Comparison of ENCODE assay signal across 9 cellular contexts in the genomic region with DNA sequence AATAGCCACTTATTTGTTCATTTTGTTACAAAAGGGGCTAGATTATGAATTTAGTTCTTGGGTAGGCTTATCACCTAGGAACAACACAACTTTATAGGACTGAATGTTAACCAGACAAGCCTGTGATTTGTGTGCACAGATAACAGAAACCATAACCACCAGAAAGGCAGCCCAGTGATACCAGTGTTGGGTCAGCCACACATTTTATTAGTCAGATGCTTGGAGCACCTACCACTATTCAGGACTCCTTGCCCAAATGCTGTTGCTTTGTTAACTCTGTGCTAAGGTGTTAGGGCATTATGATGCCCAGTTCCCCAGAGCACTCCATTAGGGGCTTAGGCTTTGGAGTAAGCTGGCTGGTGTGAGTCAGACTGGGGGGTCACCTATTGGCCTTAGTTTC. TPM values are rescaled to one million over a fixed set of nuclear protein-coding genes. Genes with fewer than 3 reads are reported as not detected.
DNase-seq lines count a peak whose midpoint lies in the region; ATAC-seq and TF ChIP-seq lines count a peak whose summit lies in the region.
"Had no signal": no experiment of that assay in that cellular context is flagged by ENCODE, and none has a peak within 500 bp of the region (broad histone marks: within the 10 kb centered on the region; RNA-seq: fewer than 3 reads in every experiment).

No MANE protein-coding gene starts in this region.

- DNase-seq in left ventricle myocardium inferior, result no peak
- no peak for DNase-seq in DMS53 (lab: John Stamatoyannopoulos, UW)
- DNase-seq in NCI-H748 treated with DMSO at 0.1 percent for 48 hours (lab: John Stamatoyannopoulos, UW), result no peak
- no peak for DNase-seq in germinal center (ENCODE audit: low spot score)
- DNase-seq: aorta had no signal

- H3K4me2 ChIP-seq in DOHH2 (ENCODE audit: low read length), result peak overlapping the region; percentile 35

- no peaks in the 10 kb centered on the region for H3K9me2 ChIP-seq in DOHH2 (replicated peaks; ENCODE audit: control insufficient read depth, low read length)

- peak; percentile 33 for ATAC-seq in GM19468 (IDR thresholded peaks at IDR 0.05; ENCODE audit: extremely low read depth, unreplicated experiment)
- ATAC-seq in HG03469 (IDR thresholded peaks at IDR 0.05; ENCODE audit: unreplicated experiment), result peak; percentile 61
- no peak for ATAC-seq in GM21528 (IDR thresholded peaks at IDR 0.05; ENCODE audit: low FRiP score, unreplicated experiment)

- H3K4me3 ChIP-seq in DOHH2 (ENCODE audit: low read length) (no peak overlapping the region; the same call in 1 of the 2 replicates), left ventricle myocardium inferior (peak overlapping the region; percentile 15)

- intact Hi-C loops in left ventricle myocardium inferior (cut with micrococcal nuclease), result no loop called here

- peaks cover 14% of the 10 kb centered on the region for H3F3A ChIP-seq in DOHH2 (ENCODE audit: control insufficient read depth, insufficient read depth)

- H3K9me3 ChIP-seq in DOHH2 (ENCODE audit: control insufficient read depth, insufficient read depth, low read length) (no peaks in the 10 kb centered on the region), left ventricle myocardium inferior (replicated peaks) (no peaks in the 10 kb centered on the region)

- H3K27ac ChIP-seq in DOHH2 (ENCODE audit: low read depth, low read length) (no peak overlapping the region), left ventricle myocardium inferior (replicated peaks) (peak overlapping the region; percentile 71)

- TF ChIP-seq CTCF in DOHH2 (IDR thresholded peaks at IDR 0.05; ENCODE audit: low read depth, low read length, poor library complexity, severe bottlenecking) (no peak), left ventricle myocardium inferior (IDR thresholded peaks at IDR 0.05; ENCODE audit: borderline replicate concordance) (no peak)

- H3K36me3 ChIP-seq in DOHH2 (ENCODE audit: control insufficient read depth, low read length) (peaks cover 3% of the 10 kb centered on the region; the same call in 1 of the 2 replicates), left ventricle myocardium inferior (no peaks in the 10 kb centered on the region)

- H3K4me1 ChIP-seq in DOHH2 (ENCODE audit: control insufficient read depth, low read length) (peaks cover 95% of the 10 kb centered on the region), left ventricle myocardium inferior (peaks cover 93% of the 10 kb centered on the region)

- H3K27me3 ChIP-seq in DOHH2 (ENCODE audit: control insufficient read depth, low read length), result no peaks in the 10 kb centered on the region
- no peaks in the 10 kb centered on the region for H3K27me3 ChIP-seq in left ventricle myocardium inferior (ENCODE audit: low read depth)

- H3K79me2 ChIP-seq in DOHH2 (ENCODE audit: control insufficient read depth, low read length), result peaks cover 92% of the 10 kb centered on the region

- no peaks in the 10 kb centered on the region for H4K20me1 ChIP-seq in DOHH2 (ENCODE audit: control insufficient read depth, insufficient read depth, low read depth, low read length)

RNA-seq across cellular contexts. Expression of a gene that starts 22.5 kb away (rescaled TPM):
- 48.1 TPM for total RNA-seq in left ventricle myocardium inferior
